Comparison of ENCODE assay signal across 8 cellular contexts in the genomic region with DNA sequence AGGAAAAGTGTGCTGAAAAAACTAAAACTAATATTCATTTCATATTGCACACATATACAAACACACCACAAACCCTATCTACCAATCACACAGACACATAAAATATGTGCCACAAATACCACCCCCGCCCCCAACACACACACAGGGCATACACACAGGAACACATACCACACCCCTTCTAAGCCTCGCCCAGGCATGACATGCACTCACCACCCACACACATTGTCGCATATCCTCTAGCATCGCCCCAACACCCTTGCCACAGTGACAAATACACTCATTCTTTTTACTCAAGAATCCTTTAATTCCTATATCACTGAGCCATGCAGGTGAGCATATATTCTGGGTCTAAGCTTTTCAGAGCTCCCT. TPM values are rescaled to one million over a fixed set of nuclear protein-coding genes. Genes with fewer than 3 reads are reported as not detected.
DNase-seq lines count a peak whose midpoint lies in the region; ATAC-seq, FAIRE-seq and TF ChIP-seq lines count a peak whose summit lies in the region.

No MANE protein-coding gene starts in this region.

- POLR2A ChIA-PET in CD4-positive, alpha-beta memory T cell (lab: Charles Lee; ENCODE audit: partially characterized antibody) = interaction anchor here (0.6 to 6.1 kb wide), 15 partner anchors 9 to 897 kb away, joined by 3 to 34 read pairs (median 5); a partner anchor contains a TSS
- POLR2A ChIA-PET in GM12878 (lab: Charles Lee) = interaction anchor here (0.7 to 3.5 kb wide), 4 partner anchors 14 to 219 kb away, joined by 3 to 20 read pairs (median 4); no protein-coding TSS in a partner anchor

- peak overlapping the region; percentile 36 for H3K4me2 ChIP-seq in GM12878 (ENCODE audit: control insufficient read depth, insufficient read depth)

- H2AFZ ChIP-seq in GM12878 (ENCODE audit: control insufficient read depth, low read depth, low read length) = peak overlapping the region; percentile 19; the same call in 1 of the 2 replicates

- H3K27me3 ChIP-seq in CD4-positive, alpha-beta memory T cell (ENCODE audit: insufficient read depth, low read length) = no peaks in the 10 kb centered on the region
- H3K27me3 ChIP-seq in GM12878 (replicated peaks in 1 of 2; ENCODE audit: control insufficient read depth in 2 of 2, insufficient read depth in 2 of 2, low read length in 1 of 2) (no peaks in the 10 kb centered on the region), thymus (ENCODE audit: control insufficient read depth, insufficient read depth) (no peaks in the 10 kb centered on the region)

- TF ChIP-seq EP300 in GM12878 (IDR thresholded peaks at IDR 0.05; ENCODE audit: borderline replicate concordance in 1 of 2, control insufficient read depth in 1 of 2, low read depth in 2 of 2, low read length in 2 of 2) = 0 out of 4 replicates have a peak, but pooled peaks of 1 of the 2 experiments have one; percentile 38

- TF ChIP-seq CTCF in GM12878 (IDR thresholded peaks at IDR 0.05 in 2 of 3, conservative IDR thresholded peaks at IDR 0.05 in 1 of 3; ENCODE audit: control insufficient read depth in 2 of 3, extremely low read depth in 1 of 3, insufficient read depth in 1 of 3, low read depth in 3 of 3, low read length in 3 of 3) = no peak

- ATAC-seq in GM12878 = peak; percentile 96
- peak; percentile 98 to 100 for ATAC-seq in natural killer cell treated with Interleukin-12 subunit alpha and Interleukin-12 subunit beta and Interleukin-15 and Interleukin-18, amount 100 ng/mL, for 72 hours

- peak; percentile 31 for FAIRE-seq in GM12878 (lab: Jason Lieb, UNC)

- H3K4me3 Mint-ChIP-seq in CD4-positive, alpha-beta memory T cell = peak overlapping the region; percentile 23 to 74 (median 61)
- H3K4me3 Mint-ChIP-seq in T-helper 2 cell treated with Interferon-gamma antibody and Interleukin-4, amounts not matched to agents 5 μg/mL and 100 μg/mL, for 36 hours = peak overlapping the region; percentile 68
- H3K4me3 Mint-ChIP-seq in natural killer cell treated with Interleukin-12 subunit alpha and Interleukin-12 subunit beta and Interleukin-15 and Interleukin-18, amount 100 ng/mL, for 72 hours = peak overlapping the region; percentile 70

- no peaks in the 10 kb centered on the region for H3K9me3 Mint-ChIP-seq in CD4-positive, alpha-beta memory T cell
- H3K9me3 Mint-ChIP-seq in T-helper 2 cell treated with Interferon-gamma antibody and Interleukin-4, amounts not matched to agents 5 μg/mL and 100 μg/mL, for 36 hours = no peaks in the 10 kb centered on the region
- peaks cover 4% of the 10 kb centered on the region for H3K9me3 Mint-ChIP-seq in natural killer cell treated with Interleukin-12 subunit alpha and Interleukin-12 subunit beta and Interleukin-15 and Interleukin-18, amount 100 ng/mL, for 72 hours

- H3K36me3 Mint-ChIP-seq in CD4-positive, alpha-beta memory T cell = no peaks in the 10 kb centered on the region
- H3K36me3 Mint-ChIP-seq in T-helper 2 cell treated with Interferon-gamma antibody and Interleukin-4, amounts not matched to agents 5 μg/mL and 100 μg/mL, for 36 hours (ENCODE audit: low read depth) = no peaks in the 10 kb centered on the region
- H3K36me3 Mint-ChIP-seq in natural killer cell treated with Interleukin-12 subunit alpha and Interleukin-12 subunit beta and Interleukin-15 and Interleukin-18, amount 100 ng/mL, for 72 hours = no peaks in the 10 kb centered on the region

- H3K4me1 ChIP-seq in CD4-positive, alpha-beta memory T cell (ENCODE audit: insufficient read depth, low read length) = peaks cover 33% of the 10 kb centered on the region
- peaks cover 25% of the 10 kb centered on the region for H3K4me1 ChIP-seq in GM12878 (ENCODE audit: control insufficient read depth, insufficient read depth, low read length)
- peaks cover 21% of the 10 kb centered on the region for H3K4me1 ChIP-seq in thymus (ENCODE audit: control insufficient read depth, insufficient read depth, low read length)

- H3K9ac ChIP-seq in GM12878 (ENCODE audit: control insufficient read depth, insufficient read depth, low read length) = no peak overlapping the region

- H3K36me3 ChIP-seq in CD4-positive, alpha-beta memory T cell (ENCODE audit: insufficient read depth, low read length) = no peaks in the 10 kb centered on the region
- H3K36me3 ChIP-seq in GM12878 (ENCODE audit: control insufficient read depth in 2 of 2, insufficient read depth in 2 of 2, low read length in 1 of 2) (no peaks in the 10 kb centered on the region), thymus (ENCODE audit: control insufficient read depth, insufficient read depth) (no peaks in the 10 kb centered on the region)

- no peaks in the 10 kb centered on the region for H3K27me3 Mint-ChIP-seq in CD4-positive, alpha-beta memory T cell
- H3K27me3 Mint-ChIP-seq in T-helper 2 cell treated with Interferon-gamma antibody and Interleukin-4, amounts not matched to agents 5 μg/mL and 100 μg/mL, for 36 hours (ENCODE audit: low read depth) = no peaks in the 10 kb centered on the region
- H3K27me3 Mint-ChIP-seq in natural killer cell treated with Interleukin-12 subunit alpha and Interleukin-12 subunit beta and Interleukin-15 and Interleukin-18, amount 100 ng/mL, for 72 hours = no peaks in the 10 kb centered on the region

- no peak for TF ChIP-seq POLR2A in GM12878 (IDR thresholded peaks at IDR 0.05; ENCODE audit: low read depth, low read length)

- H3K79me2 ChIP-seq in GM12878 (ENCODE audit: control insufficient read depth, insufficient read depth, low read length) = no peaks in the 10 kb centered on the region

- BruUV-seq in GM12878 (replicated peaks; lab: Mats Ljungman, UMichigan) = no TSS peak

- no peaks in the 10 kb centered on the region for H4K20me1 ChIP-seq in GM12878 (ENCODE audit: control insufficient read depth, insufficient read depth)

- H3K27ac Mint-ChIP-seq in CD4-positive, alpha-beta memory T cell = peak overlapping the region; percentile 68 to 93 (median 84)
- peak overlapping the region; percentile 90 for H3K27ac Mint-ChIP-seq in T-helper 2 cell treated with Interferon-gamma antibody and Interleukin-4, amounts not matched to agents 5 μg/mL and 100 μg/mL, for 36 hours
- peak overlapping the region; percentile 70 to 89 for H3K27ac Mint-ChIP-seq in natural killer cell treated with Interleukin-12 subunit alpha and Interleukin-12 subunit beta and Interleukin-15 and Interleukin-18, amount 100 ng/mL, for 72 hours

- no peak; the same call in 1 of the 2 replicates for TF ChIP-seq RAD21 in GM12878 (IDR thresholded peaks at IDR 0.05; ENCODE audit: insufficient read depth, low read depth, low read length)

- SMC1A ChIA-PET in GM12878 (lab: Charles Lee; ENCODE audit: uncharacterized antibody, unreplicated experiment) = interaction anchor here (0.5 to 11.3 kb wide), 35 partner anchors 10 to 485 kb away, joined by 3 to 96 read pairs (median 5); a partner anchor contains a TSS

- no peaks in the 10 kb centered on the region for H3K9me3 ChIP-seq in CD4-positive, alpha-beta memory T cell (ENCODE audit: control insufficient read depth in 1 of 2, low read length in 2 of 2)
- H3K9me3 ChIP-seq in GM12878 (replicated peaks; ENCODE audit: control insufficient read depth, insufficient read depth, low read length) = no peaks in the 10 kb centered on the region
- no peaks in the 10 kb centered on the region for H3K9me3 ChIP-seq in thymus (ENCODE audit: control insufficient read depth)

- RAD21 ChIA-PET in GM12878 (lab: Charles Lee; ENCODE audit: unreplicated experiment) = interaction anchor here (0.7 to 3.3 kb wide), 26 partner anchors 10 to 289 kb away, joined by 3 to 22 read pairs (median 6); a partner anchor contains a TSS

- intact Hi-C loops in CD4-positive, alpha-beta memory T cell (cut with micrococcal nuclease) = loop anchor here (1.0 to 5.0 kb wide), 5 partner anchors 25 to 275 kb away; a partner anchor contains a TSS
- intact Hi-C loops in GM12878 (cut with micrococcal nuclease; ENCODE audit: unreplicated experiment) = loop anchor here (5.0 to 10.0 kb wide), 2 partner anchors 85 to 282 kb away; no protein-coding TSS in a partner anchor

- in situ Hi-C loops in GM12878 (cut with MboI) = no loop called here

- peak; percentile 69 to 88 (median 77) for DNase-seq in CD4-positive, alpha-beta memory T cell
- DNase-seq in H4 (ENCODE audit: low spot score) (peak; percentile 69), GM12878 (ENCODE audit: low read depth, low spot score) (peak; percentile 39), AML-193 (lab: John Stamatoyannopoulos, UW) (no peak), mesenteric fat pad (ENCODE audit: low spot score) (no peak)
- DNase-seq in T-helper 2 cell treated with Interferon-gamma antibody and Interleukin-4, amounts not matched to agents 5 μg/mL and 100 μg/mL, for 36 hours (ENCODE audit: low spot score) = peak; percentile 88
- DNase-seq in natural killer cell treated with Interleukin-12 subunit alpha and Interleukin-12 subunit beta and Interleukin-15 and Interleukin-18, amount 100 ng/mL, for 72 hours (ENCODE audit: low spot score) = peak; percentile 90

- WGBS in GM12878 (ENCODE audit: insufficient coverage, insufficient replicate concordance, low lambda C conversion rate, missing lambda C conversion rate) = 0% methylated on average over 4 of the region's 4 CpGs
- 38% methylated on average over 4 of the region's 4 CpGs for WGBS in thymus

- CTCF ChIA-PET in CD4-positive, alpha-beta memory T cell (lab: Charles Lee; ENCODE audit: partially characterized antibody) = interaction anchor here (0.6 to 3.1 kb wide), 12 partner anchors 10 to 327 kb away, joined by 3 to 21 read pairs (median 4); no protein-coding TSS in a partner anchor
- CTCF ChIA-PET in GM12878 (lab: Yijun Ruan, JAX) = interaction anchor here (0.7 to 3.2 kb wide), 13 partner anchors 9 to 289 kb away, joined by 3 to 17 read pairs (median 4); no protein-coding TSS in a partner anchor

- peak overlapping the region; percentile 40 for H3K27ac ChIP-seq in CD4-positive, alpha-beta memory T cell (ENCODE audit: low read depth, low read length)
- no peak overlapping the region for H3K27ac ChIP-seq in GM12878 (ENCODE audit: control insufficient read depth, insufficient read depth)
- H3K27ac ChIP-seq in thymus (ENCODE audit: low read depth) = peak overlapping the region; percentile 91

- H3K4me1 Mint-ChIP-seq in CD4-positive, alpha-beta memory T cell = peaks cover 26 to 50% (median 31%) of the 10 kb centered on the region in 4 donors
- peaks cover 33% of the 10 kb centered on the region for H3K4me1 Mint-ChIP-seq in T-helper 2 cell treated with Interferon-gamma antibody and Interleukin-4, amounts not matched to agents 5 μg/mL and 100 μg/mL, for 36 hours (ENCODE audit: low read depth)
- peaks cover 32 to 33% of the 10 kb centered on the region in 2 donors for H3K4me1 Mint-ChIP-seq in natural killer cell treated with Interleukin-12 subunit alpha and Interleukin-12 subunit beta and Interleukin-15 and Interleukin-18, amount 100 ng/mL, for 72 hours (ENCODE audit: low read depth in 2 of 2)

- H3K4me3 ChIP-seq in CD4-positive, alpha-beta memory T cell (ENCODE audit: low read length in 2 of 2) = no peak overlapping the region
- H3K4me3 ChIP-seq in GM12878 (no peak overlapping the region; the same call in 1 of the 2 replicates), thymus (ENCODE audit: low read length) (no peak overlapping the region)

RNA-seq across cellular contexts. Expression of a gene that starts 24.6 kb away (rescaled TPM):
- total RNA-seq in CD4-positive, alpha-beta memory T cell = 10 to 100 TPM; 11.5 to 14.1 TPM
- 10 to 100 TPM in 1 of 2 donors, 1 to 10 TPM in 1; 6.1 to 24.9 TPM for polyA plus RNA-seq in CD4-positive, alpha-beta memory T cell
- total RNA-seq in H4 (2014; rRNA removed; shearing (Covaris generic)) = 16.5 and 25.2 TPM in 2 replicates
- total RNA-seq in GM12878 (2013; cell fraction: nucleolus; rRNA removed) = 56.2 and 59.7 TPM in 2 replicates
- total RNA-seq in GM12878 (2014; rRNA removed) (9.6 and 11.1 TPM in 2 replicates), GM12878 (2014; rRNA removed; fragmentation: Illumina TruSeq; extraction: Trizol) (14.5 and 15.7 TPM in 2 replicates), GM12878 (2021) (17.5 and 18.6 TPM in 2 replicates), mesenteric fat pad (10.9 TPM)
- polyA plus RNA-seq in GM12878 (2011; ENCODE audit: low read depth) = 1.8 TPM
- polyA plus RNA-seq in GM12878 (2011; rRNA removed) (16.2 and 22.7 TPM in 2 replicates), GM12878 (2014; fragmentation: Illumina TruSeq; extraction: Trizol) (10.8 and 11.9 TPM in 2 replicates), GM12878 (2014; fragmentation: Nextera tagmentation; extraction: Ambion mirVana) (10 to 100 TPM in 1 of 2 experiments, 1 to 10 TPM in 1; 8.1 to 33.0 TPM), GM12878 (2014; rRNA removed) (8.5 and 9.4 TPM in 2 replicates), GM12878 (2016; fragmentation: Nextera tagmentation; extraction: Ambion mirVana) (10 to 100 TPM; 22.7 to 24.3 TPM), thymus (5.0 TPM)
- polyA plus RNA-seq in GM12878 (2011; cell fraction: cytosol; rRNA removed) = 8.1 and 8.3 TPM in 2 replicates
- polyA plus RNA-seq in GM12878 (2011; cell fraction: nucleus; rRNA removed) = 8.1 and 8.3 TPM in 2 replicates
- 2.9 and 3.3 TPM in 2 replicates for polyA plus RNA-seq in GM12878 (2012)
- polyA minus RNA-seq in GM12878 (2011; rRNA and poly(A)+ RNA removed) = 33.5 and 41.1 TPM in 2 replicates
- 9.9 and 10.3 TPM in 2 replicates for polyA minus RNA-seq in GM12878 (2011; cell fraction: cytosol; rRNA and poly(A)+ RNA removed)
- 19.6 and 39.4 TPM in 2 replicates for polyA minus RNA-seq in GM12878 (2011; cell fraction: nucleus; rRNA and poly(A)+ RNA removed)
- total RNA-seq in natural killer cell treated with Interleukin-12 subunit alpha and Interleukin-12 subunit beta and Interleukin-15 and Interleukin-18, amount 100 ng/mL, for 72 hours = 10 to 100 TPM; 25.5 to 33.1 TPM

Comparison
In these comparisons a context has a peak if more than half of its experiments do, and no peak if none do; other contexts are left out.
1. DNase-seq: peak in CD4-positive, alpha-beta memory T cell (5 of 5), H4 (single experiment), T-helper 2 cell treated with Interferon-gamma antibody and Interleukin-4, amounts not matched to agents 5 μg/mL and 100 μg/mL, for 36 hours (single experiment), GM12878 (single experiment) and natural killer cell treated with Interleukin-12 subunit alpha and Interleukin-12 subunit beta and Interleukin-15 and Interleukin-18, amount 100 ng/mL, for 72 hours (single experiment); none in AML-193 (0 of 2) and mesenteric fat pad (single experiment).
2. Peak in every context shown above with its lines, with median percentiles within 50 percentile points of each other: H3K27ac Mint-ChIP-seq and H3K4me3 Mint-ChIP-seq.